1 cellular context compared by ENCODE assay signal in the genomic region with DNA sequence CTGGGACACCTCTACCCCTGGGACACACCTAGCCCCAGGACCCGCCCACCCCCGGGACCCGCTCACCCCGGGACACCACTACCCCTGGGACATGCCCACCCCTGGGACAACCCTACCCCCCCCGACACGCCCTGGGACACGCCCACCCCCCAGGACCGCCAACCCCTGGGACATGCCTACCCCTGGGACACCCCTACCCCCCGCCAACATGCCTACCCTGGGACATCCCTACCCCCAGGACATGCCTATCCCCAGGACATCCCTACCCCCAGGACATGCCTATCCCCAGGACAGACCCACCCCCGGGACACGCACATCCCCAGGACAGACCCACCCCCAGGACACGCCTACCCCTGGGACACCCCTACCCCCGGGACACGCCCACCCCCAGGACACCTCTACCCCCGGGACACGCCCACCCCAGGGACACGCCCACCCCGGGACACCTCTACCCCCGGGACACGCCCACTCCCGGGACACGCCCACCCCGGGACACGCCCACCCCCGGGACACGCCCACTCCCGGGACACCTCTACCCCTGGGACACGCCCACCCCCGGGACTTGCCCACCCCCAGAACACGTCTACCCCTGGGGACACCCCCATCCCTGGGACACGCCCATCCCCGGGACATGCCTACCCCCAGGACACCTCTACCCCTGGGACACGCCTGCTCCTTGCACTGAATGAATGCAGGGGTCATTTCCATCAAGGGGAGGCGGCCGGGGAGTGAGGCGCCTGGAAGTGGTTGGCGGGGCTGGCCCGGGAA.
TF ChIP-seq lines count a peak whose summit lies in the region.

No MANE protein-coding gene starts in this region.

TF ChIP-seq in SK-N-SH treated with all-trans-retinoic acid at 6 μM for 48 hours, 23 proteins besides CTCF, POLR2A, EP300 and RAD21 (continued from another document):
- TF ChIP-seq, protein P1, sequence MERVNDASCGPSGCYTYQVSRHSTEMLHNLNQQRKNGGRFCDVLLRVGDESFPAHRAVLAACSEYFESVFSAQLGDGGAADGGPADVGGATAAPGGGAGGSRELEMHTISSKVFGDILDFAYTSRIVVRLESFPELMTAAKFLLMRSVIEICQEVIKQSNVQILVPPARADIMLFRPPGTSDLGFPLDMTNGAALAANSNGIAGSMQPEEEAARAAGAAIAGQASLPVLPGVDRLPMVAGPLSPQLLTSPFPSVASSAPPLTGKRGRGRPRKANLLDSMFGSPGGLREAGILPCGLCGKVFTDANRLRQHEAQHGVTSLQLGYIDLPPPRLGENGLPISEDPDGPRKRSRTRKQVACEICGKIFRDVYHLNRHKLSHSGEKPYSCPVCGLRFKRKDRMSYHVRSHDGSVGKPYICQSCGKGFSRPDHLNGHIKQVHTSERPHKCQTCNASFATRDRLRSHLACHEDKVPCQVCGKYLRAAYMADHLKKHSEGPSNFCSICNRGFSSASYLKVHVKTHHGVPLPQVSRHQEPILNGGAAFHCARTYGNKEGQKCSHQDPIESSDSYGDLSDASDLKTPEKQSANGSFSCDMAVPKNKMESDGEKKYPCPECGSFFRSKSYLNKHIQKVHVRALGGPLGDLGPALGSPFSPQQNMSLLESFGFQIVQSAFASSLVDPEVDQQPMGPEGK (CRISPR knock-in tag; IDR thresholded peaks at IDR 0.05; ENCODE audit: borderline replicate concordance) = no peak
- no peak for TF ChIP-seq ISL1 (CRISPR knock-in tag; IDR thresholded peaks at IDR 0.05)
- no peak for TF ChIP-seq ZNF70 (CRISPR knock-in tag; IDR thresholded peaks at IDR 0.05)
- no peak for TF ChIP-seq PPARA (CRISPR knock-in tag; IDR thresholded peaks at IDR 0.05; ENCODE audit: borderline replicate concordance)
